ENCODE assay signal across 22 cellular contexts in genomic region chr4:112942077-112942476, GRCh38.
A peak's percentile ranks its signal among the peaks of the same experiment; 100 is the strongest.
DNase-seq lines count a peak whose midpoint lies in the region; TF ChIP-seq lines count a peak whose summit lies in the region.
"Had no signal": no experiment of that assay in that cellular context is flagged by ENCODE, and none has a peak within 500 bp of the region (broad histone marks: within the 10 kb centered on the region; RNA-seq: fewer than 3 reads in every experiment).

No MANE protein-coding gene starts in this region.

- no peak overlapping the region for H3K27ac ChIP-seq in 22Rv1
- H3K27ac ChIP-seq: left ventricle myocardium inferior, PC-9 had no signal

- H3K4me3 ChIP-seq in epithelial cell of proximal tubule (ENCODE audit: low read depth, low read length) = no peak overlapping the region
- H3K4me3 ChIP-seq: left ventricle myocardium inferior, PC-9 had no signal

- peak; percentile 19; the same call in 1 of the 2 replicates for TF ChIP-seq CTCF in 22Rv1 (IDR thresholded peaks at IDR 0.05)
- TF ChIP-seq CTCF in epithelial cell of proximal tubule (conservative IDR thresholded peaks at IDR 0.05; ENCODE audit: low read depth, low read length) = peak; percentile 30

- DNase-seq in ELR (ENCODE audit: low read depth) (peak; percentile 16), NCI-H748 (lab: John Stamatoyannopoulos, UW; ENCODE audit: unreplicated experiment) (peak; percentile 60), epithelial cell of proximal tubule (ENCODE audit: low read depth) (no peak), NCI-H2107 treated with DMSO at 0.1 percent for 48 hours (lab: John Stamatoyannopoulos, UW; ENCODE audit: unreplicated experiment) (no peak), cerebellum (ENCODE audit: low spot score) (no peak)
- DNase-seq in stimulated activated CD4-positive, alpha-beta T cell treated with anti-CD3 and anti-CD28 coated beads, Interleukin-15, amount 100 ng/mL, for 24 hours = no peak
- DNase-seq: activated CD4-positive, alpha-beta T cell treated with anti-CD3 and anti-CD28 coated beads for 36 hours; activated CD8-positive, alpha-beta memory T cell treated with anti-CD3 and anti-CD28 coated beads for 24 hours; activated naive CD4-positive, alpha-beta T cell treated with anti-CD3 and anti-CD28 coated beads for 36 hours; activated T-cell treated with anti-CD3 and anti-CD28 coated beads, Interleukin-2, amount 50 U/mL, for 24 hours; CD4-positive, alpha-beta memory T cell; DMS153; GOT3; immature natural killer cell; Kasumi-1; left ventricle myocardium inferior; NCI-H1092; NCI-H2081 treated with DMSO at 0.1 percent for 48 hours; NCI-H510A treated with DMSO at 0.1 percent for 48 hours; PC-9; SHP77 treated with DMSO at 0.1 percent for 48 hours had no signal

Comparison
In these comparisons a context has a peak if more than half of its experiments do, and no peak if none do; other contexts are left out.
1. DNase-seq: peak in ELR (single experiment) and NCI-H748 (single experiment); none in epithelial cell of proximal tubule (single experiment), stimulated activated CD4-positive, alpha-beta T cell treated with anti-CD3 and anti-CD28 coated beads, Interleukin-15, amount 100 ng/mL, for 24 hours (single experiment), NCI-H2107 treated with DMSO at 0.1 percent for 48 hours (single experiment) and cerebellum (single experiment).